Comparison of ENCODE assay signal across 24 cellular contexts in the genomic region with DNA sequence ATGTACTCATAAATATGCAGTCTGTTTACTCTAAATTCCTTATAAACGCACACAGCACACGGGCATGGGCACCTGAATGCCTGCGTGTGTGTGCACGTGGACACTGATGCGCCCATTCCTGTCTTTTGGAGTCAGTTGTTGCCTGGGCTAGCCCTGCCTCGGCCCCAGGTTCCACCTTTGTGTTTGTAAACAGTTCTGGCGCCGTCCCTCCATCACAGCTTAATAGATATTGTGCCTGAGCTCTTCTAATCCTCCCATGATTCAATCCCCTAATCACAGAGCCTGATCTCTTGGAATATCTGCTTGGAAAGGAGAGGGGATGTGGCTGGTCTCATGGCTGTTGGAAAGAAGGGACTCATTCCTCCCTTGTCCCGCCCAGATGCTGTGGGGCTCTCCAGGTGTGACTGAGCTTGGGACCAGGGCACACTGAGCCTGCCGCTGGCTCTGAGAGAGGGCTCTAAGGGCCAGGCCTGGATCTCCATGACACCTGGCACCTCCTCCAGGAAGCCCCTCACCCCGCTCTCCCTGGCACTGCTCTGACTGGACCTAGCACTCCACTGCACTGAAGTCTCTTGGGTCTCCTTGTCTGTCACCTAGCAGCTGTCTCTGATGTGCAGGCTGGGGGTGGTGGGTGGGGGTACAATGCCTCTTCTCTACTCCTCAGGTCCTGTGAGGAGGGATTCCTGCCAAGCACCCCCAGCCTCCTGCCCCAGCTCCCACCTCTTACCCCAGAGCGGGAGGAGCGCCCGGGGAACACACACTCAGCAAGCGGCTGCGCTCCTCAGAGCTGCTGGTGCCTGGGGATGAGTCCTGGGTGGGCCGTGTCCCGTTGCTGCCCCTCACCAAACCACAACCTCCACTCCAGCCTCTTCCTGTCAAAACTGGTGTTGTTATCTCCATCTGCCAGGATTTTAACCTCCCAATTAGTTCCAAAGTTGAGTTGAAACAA.
"Had no signal": no experiment of that assay in that cellular context is flagged by ENCODE, and none has a peak within 500 bp of the region (broad histone marks: within the 10 kb centered on the region; RNA-seq: fewer than 3 reads in every experiment).

No MANE protein-coding gene starts in this region.

- FAIRE-seq: colon, frontal cortex, islet of Langerhans, TTC549 had no signal

- H3K9me3 ChIP-seq: mucosa of descending colon, ovary, psoas muscle, upper lobe of left lung, vagina had no signal

- H3K27ac ChIP-seq: ovary, upper lobe of left lung, vagina had no signal

- H3K27me3 ChIP-seq: ovary, vagina had no signal

- H3K36me3 ChIP-seq: left ventricle myocardium inferior, ovary, upper lobe of left lung, vagina had no signal

- H3K4me3 ChIP-seq: left ventricle myocardium inferior, lung, mucosa of descending colon, ovary, psoas muscle, upper lobe of left lung, vagina had no signal

- DNase-seq: activated CD4-positive, alpha-beta memory T cell treated with anti-CD3 and anti-CD28 coated beads, Interleukin-2, amount 10 ng/mL, durations not matched to agents 7 days and 5 days; activated CD4-positive, alpha-beta T cell treated with anti-CD3 and anti-CD28 coated beads, Interleukin-2, amount 10 ng/mL, durations not matched to agents 24 days and 14 days; activated CD4-positive, CD25-positive, alpha-beta regulatory T cell treated with anti-CD3 and anti-CD28 coated beads, Interleukin-2, amount 50 U/mL, for 72 hours; activated naive CD8-positive, alpha-beta T cell treated with anti-CD3 and anti-CD28 coated beads, Interleukin-2, amount 50 U/mL, for 24 hours; activated T-cell treated with anti-CD3 and anti-CD28 coated beads, Interleukin-2, amount 50 U/mL, for 4 hours; amygdala; effector CD4-positive, alpha-beta T cell; glutamatergic neuron; left ventricle myocardium inferior; mesendoderm; nephron progenitor cell; ovary; psoas muscle; stimulated activated CD4-positive, alpha-beta T cell treated with anti-CD3 and anti-CD28 coated beads, Interleukin-2, amount 100 ng/mL, for 48 hours; T-cell; T-helper 9 cell; upper lobe of left lung had no signal
